ENCODE assay signal across 8 cellular contexts in genomic region chr4:128862608-128863313, GRCh38. TPM values are rescaled to one million over a fixed set of nuclear protein-coding genes. Genes with fewer than 3 reads are reported as not detected.
DNase-seq lines count a peak whose midpoint lies in the region; ATAC-seq lines count a peak whose summit lies in the region.

No MANE protein-coding gene starts in this region.

- H3K4me1 Mint-ChIP-seq in CD8-positive, alpha-beta memory T cell, result peaks cover 38 to 43% (median 41%) of the 10 kb centered on the region in 3 donors

- no peaks in the 10 kb centered on the region for H3K9me3 ChIP-seq in CD8-positive, alpha-beta memory T cell (ENCODE audit: low read length)
- H3K9me3 ChIP-seq in NT2/D1 (ENCODE audit: insufficient read depth, low read length) (no peaks in the 10 kb centered on the region), skeletal muscle satellite cell (replicated peaks; ENCODE audit: low read length) (no peaks in the 10 kb centered on the region)

- DNase-seq in CD8-positive, alpha-beta memory T cell, result peak in 3 of 5 donors; percentile 14 to 24 (median 14)
- no peak for DNase-seq in NT2/D1 (ENCODE audit: low read depth, low spot score)
- no peak for DNase-seq in NCI-H1048 (lab: John Stamatoyannopoulos, UW)
- no peak for DNase-seq in NOMO-1 (lab: John Stamatoyannopoulos, UW; ENCODE audit: unreplicated experiment in 2 of 2)
- DNase-seq in A172 (ENCODE audit: low spot score), result no peak

- H3K4me2 ChIP-seq in skeletal muscle satellite cell (ENCODE audit: low read length), result no peak overlapping the region

- H3K36me3 Mint-ChIP-seq in CD8-positive, alpha-beta memory T cell, result peaks cover 3 to 85% (median 28%) of the 10 kb centered on the region in 3 donors

- CTCF ChIA-PET in CD8-positive, alpha-beta memory T cell (lab: Charles Lee), result interaction anchor here (0.7 to 3.3 kb wide), 15 partner anchors 9 to 671 kb away, joined by 3 to 19 read pairs (median 5); partner anchors contain the start of gene JADE1

- H3K4me1 ChIP-seq in CD8-positive, alpha-beta memory T cell (ENCODE audit: insufficient read depth, low read length), result peaks cover 23% of the 10 kb centered on the region
- H3K4me1 ChIP-seq in NT2/D1 (ENCODE audit: insufficient read depth, insufficient read length) (peaks cover 6% of the 10 kb centered on the region), skeletal muscle satellite cell (ENCODE audit: control insufficient read depth, insufficient read depth, low read length) (peaks cover 26% of the 10 kb centered on the region)

- H3K27me3 Mint-ChIP-seq in CD8-positive, alpha-beta memory T cell, result peaks cover 0 to 1% of the 10 kb centered on the region in 2 donors

- H3K27ac ChIP-seq in CD8-positive, alpha-beta memory T cell (ENCODE audit: low read depth, low read length), result no peak overlapping the region
- peak overlapping the region; percentile 44 for H3K27ac ChIP-seq in angular gyrus (ENCODE audit: low read depth, low read length)

- H3K9ac ChIP-seq in NT2/D1 (ENCODE audit: insufficient read length, low read depth), result peak overlapping the region; percentile 14
- H3K9ac ChIP-seq in skeletal muscle satellite cell (ENCODE audit: low read depth, low read length), result peak overlapping the region; percentile 40

- H3K4me3 ChIP-seq in CD8-positive, alpha-beta memory T cell (ENCODE audit: low read length), result no peak overlapping the region
- H3K4me3 ChIP-seq in NT2/D1 (ENCODE audit: insufficient read length, low read depth) (no peak overlapping the region), skeletal muscle satellite cell (ENCODE audit: low read length) (no peak overlapping the region)

- peak overlapping the region; percentile 62 to 95 (median 75) for H3K27ac Mint-ChIP-seq in CD8-positive, alpha-beta memory T cell

- POLR2A ChIA-PET in CD8-positive, alpha-beta memory T cell (lab: Charles Lee), result interaction anchor here (1.0 to 1.2 kb wide), 2 partner anchors 50 to 53 kb away, joined by 3 to 5 read pairs; partner anchors contain the start of gene JADE1

- H3K36me3 ChIP-seq in CD8-positive, alpha-beta memory T cell (ENCODE audit: insufficient read depth, low read length), result peaks cover 16% of the 10 kb centered on the region
- H3K36me3 ChIP-seq in NT2/D1 (ENCODE audit: insufficient read depth, insufficient read length, low read length) (peaks cover 94% of the 10 kb centered on the region), skeletal muscle satellite cell (ENCODE audit: insufficient read depth, low read length) (peaks cover 57% of the 10 kb centered on the region)

- H3K27me3 ChIP-seq in CD8-positive, alpha-beta memory T cell (ENCODE audit: insufficient read depth, low read length, poor library complexity, severe bottlenecking), result no peaks in the 10 kb centered on the region
- H3K27me3 ChIP-seq in NT2/D1 (ENCODE audit: insufficient read depth, insufficient read length) (no peaks in the 10 kb centered on the region), skeletal muscle satellite cell (ENCODE audit: control insufficient read depth, insufficient read depth, low read length) (no peaks in the 10 kb centered on the region)

- peak overlapping the region in 5 of 7 donors; percentile 16 to 29 (median 17) for H3K4me3 Mint-ChIP-seq in CD8-positive, alpha-beta memory T cell

- ATAC-seq in GM21576 (IDR thresholded peaks at IDR 0.05; ENCODE audit: unreplicated experiment), result peak; percentile 69

- no peaks in the 10 kb centered on the region for H3K9me3 Mint-ChIP-seq in CD8-positive, alpha-beta memory T cell

RNA-seq across cellular contexts. Expression of gene JADE1, which starts 53.3 kb away (rescaled TPM):
- total RNA-seq in CD8-positive, alpha-beta memory T cell, result 10 to 100 TPM; 28.4 to 29.1 TPM
- 43.7 TPM for polyA plus RNA-seq in CD8-positive, alpha-beta memory T cell
- total RNA-seq in skeletal muscle satellite cell (2012; rRNA removed), result 17.0 and 20.5 TPM in 2 replicates
- total RNA-seq in A172 (2014; rRNA removed; shearing (Covaris generic)), result 16.3 and 17.7 TPM in 2 replicates

Comparison
In these comparisons a context has a peak if more than half of its experiments do, and no peak if none do; other contexts are left out.
1. DNase-seq: peak in CD8-positive, alpha-beta memory T cell (3 of 5); none in NT2/D1 (single experiment), NCI-H1048 (single experiment), NOMO-1 (0 of 2) and A172 (single experiment).